ENCODE assay signal across 15 cellular contexts in the genomic region with DNA sequence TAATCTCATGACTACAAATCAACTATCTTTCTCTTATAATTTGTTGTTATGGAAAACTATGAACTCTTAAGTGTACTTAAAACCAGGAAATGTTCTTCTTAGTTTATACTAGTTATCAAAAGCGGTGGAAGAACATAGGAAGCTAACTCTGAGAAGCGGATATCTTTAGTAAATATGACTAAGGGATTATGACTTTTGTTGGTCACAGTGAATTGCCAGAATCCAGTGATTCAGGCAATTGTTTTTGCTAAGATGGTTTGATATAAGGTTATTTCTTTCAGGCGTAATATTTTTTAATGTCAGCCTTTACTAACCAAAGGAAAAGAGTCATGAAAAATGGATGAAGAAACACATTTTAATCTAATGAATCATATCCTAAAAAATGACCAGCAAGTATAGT.
A peak's percentile ranks its signal among the peaks of the same experiment; 100 is the strongest.
DNase-seq lines count a peak whose midpoint lies in the region; ATAC-seq, FAIRE-seq and TF ChIP-seq lines count a peak whose summit lies in the region.
"Had no signal": no experiment of that assay in that cellular context is flagged by ENCODE, and none has a peak within 500 bp of the region (broad histone marks: within the 10 kb centered on the region; RNA-seq: fewer than 3 reads in every experiment).

No MANE protein-coding gene starts in this region.

- H3K27ac ChIP-seq in PC-3 (ENCODE audit: low read length) (peak overlapping the region; percentile 86), mesenchymal stem cell (ENCODE audit: low read length, poor library complexity, severe bottlenecking) (no peak overlapping the region), Karpas-422 (ENCODE audit: low read length) (no peak overlapping the region)
- H3K27ac ChIP-seq: adrenal gland, BLaER1, tibial nerve had no signal

- no peak overlapping the region for H2BK12ac ChIP-seq in mesenchymal stem cell (ENCODE audit: low read length in 2 of 2)

- H4K20me1 ChIP-seq in PC-3 (ENCODE audit: low read length) (no peaks in the 10 kb centered on the region), Karpas-422 (ENCODE audit: insufficient read depth, low read depth, low read length) (no peaks in the 10 kb centered on the region)
- H4K20me1 ChIP-seq: BLaER1 had no signal

- H4K91ac ChIP-seq in mesenchymal stem cell (ENCODE audit: low read length) = no peak overlapping the region

- no peak overlapping the region for H2BK5ac ChIP-seq in mesenchymal stem cell (ENCODE audit: low read depth, low read length, poor library complexity, severe bottlenecking)

- TF ChIP-seq CTCF in D721Med (IDR thresholded peaks at IDR 0.05; ENCODE audit: insufficient read depth, missing control alignments) (no peak), PC-3 (conservative IDR thresholded peaks at IDR 0.05; ENCODE audit: low read depth, low read length) (no peak)

- no peak overlapping the region for H3K14ac ChIP-seq in mesenchymal stem cell (ENCODE audit: low read length in 2 of 2)

- CTCF ChIA-PET in PC-3 (lab: Charles Lee) = no interaction called here

- no peak overlapping the region for H2BK120ac ChIP-seq in mesenchymal stem cell (ENCODE audit: low read depth, low read length)

- no peaks in the 10 kb centered on the region for H3K79me2 ChIP-seq in PC-3 (ENCODE audit: low read length)
- H3K79me2 ChIP-seq in Karpas-422 (ENCODE audit: low read length) = no peaks in the 10 kb centered on the region

- ATAC-seq in PC-3 (peak; percentile 77), HG03565 (IDR thresholded peaks at IDR 0.05; ENCODE audit: unreplicated experiment) (no peak)

- FAIRE-seq in D721Med (lab: Jason Lieb, UNC) = peak; percentile 35
- FAIRE-seq: GM12892 had no signal

- POLR2A ChIA-PET in PC-3 (lab: Charles Lee; ENCODE audit: unreplicated experiment) = interaction anchor here (0.6 kb wide), 1 partner anchor 24 kb away, joined by 3 read pairs; no protein-coding TSS in a partner anchor

- H3K4ac ChIP-seq in mesenchymal stem cell (ENCODE audit: low read depth in 1 of 2, low read length in 2 of 2) = no peak overlapping the region

- no peak for DNase-seq in D721Med (ENCODE audit: insufficient read length, low spot score)
- peak; percentile 87 for DNase-seq in PC-3
- DNase-seq in dedifferentiated amniotic fluid mesenchymal stem cell (ENCODE audit: extremely low spot score) = peak; percentile 42
- DNase-seq in mesenchymal stem cell = peak; percentile 41
- DNase-seq in Karpas-422 = no peak
- no peak for DNase-seq in NCI-H69 (lab: John Stamatoyannopoulos, UW)
- no peak for DNase-seq in cortex of kidney (lab: John Stamatoyannopoulos, UW)
- DNase-seq: activated T-cell treated with anti-CD3 and anti-CD28 coated beads for 4 hours; adrenal gland; DMS79 treated with DMSO at 0.1 percent for 48 hours; stimulated activated CD8-positive, alpha-beta memory T cell treated with anti-CD3 and anti-CD28 coated beads, Interleukin-4, amount 100 ng/mL, for 48 hours had no signal

- H3K4me2 ChIP-seq in PC-3 (ENCODE audit: low read length) (peak overlapping the region; percentile 67), mesenchymal stem cell (ENCODE audit: low read length, poor library complexity, severe bottlenecking) (no peak overlapping the region), Karpas-422 (ENCODE audit: low read depth, low read length, poor library complexity, severe bottlenecking) (no peak overlapping the region)
- H3K4me2 ChIP-seq: BLaER1 had no signal

- H3K9me3 ChIP-seq in PC-3 (ENCODE audit: low read length) (no peaks in the 10 kb centered on the region), mesenchymal stem cell (ENCODE audit: control insufficient read depth, low read length) (no peaks in the 10 kb centered on the region), Karpas-422 (ENCODE audit: low read length) (peaks cover 62% of the 10 kb centered on the region)
- H3K9me3 ChIP-seq: adrenal gland, BLaER1, tibial nerve had no signal

- no peak overlapping the region for H2AK5ac ChIP-seq in mesenchymal stem cell (ENCODE audit: low read length, severe bottlenecking)

- H2AFZ ChIP-seq in PC-3 (ENCODE audit: low read length) (no peak overlapping the region), mesenchymal stem cell (ENCODE audit: low read depth, low read length) (no peak overlapping the region), Karpas-422 (ENCODE audit: low read length) (no peak overlapping the region)

- H3K9ac ChIP-seq in PC-3 (ENCODE audit: low read length) (peak overlapping the region; percentile 34; the same call in 1 of the 2 replicates), mesenchymal stem cell (ENCODE audit: low read length) (peak overlapping the region; percentile 28), Karpas-422 (ENCODE audit: low read length) (no peak overlapping the region)
- H3K9ac ChIP-seq: BLaER1 had no signal

- H3F3A ChIP-seq in PC-3 (ENCODE audit: low read length, unreplicated experiment) = peaks cover 8% of the 10 kb centered on the region

- H3K4me1 ChIP-seq in PC-3 (ENCODE audit: insufficient read depth, low read length) = peaks cover 48% of the 10 kb centered on the region
- no peaks in the 10 kb centered on the region for H3K4me1 ChIP-seq in mesenchymal stem cell (ENCODE audit: control insufficient read depth, insufficient read depth, low read depth, low read length)
- H3K4me1 ChIP-seq in Karpas-422 (ENCODE audit: low read length) = no peaks in the 10 kb centered on the region
- H3K4me1 ChIP-seq: adrenal gland, BLaER1 had no signal

- no peak overlapping the region for H3K18ac ChIP-seq in mesenchymal stem cell (ENCODE audit: low read depth in 1 of 2, low read length in 2 of 2)

- no peak overlapping the region for H2BK15ac ChIP-seq in mesenchymal stem cell (ENCODE audit: low read depth, poor library complexity, severe bottlenecking)

- WGBS in mesenchymal stem cell = 62% methylated on average over 2 of the region's 3 CpGs

- no peak overlapping the region for H4K8ac ChIP-seq in mesenchymal stem cell (ENCODE audit: low read length)

- H3K27me3 ChIP-seq in PC-3 (ENCODE audit: low read length) (no peaks in the 10 kb centered on the region), mesenchymal stem cell (ENCODE audit: control insufficient read depth in 1 of 2, insufficient read depth in 1 of 2, low read length in 2 of 2) (no peaks in the 10 kb centered on the region), Karpas-422 (ENCODE audit: low read length) (no peaks in the 10 kb centered on the region)
- H3K27me3 ChIP-seq: adrenal gland, BLaER1, tibial nerve had no signal

- no peak overlapping the region for H3K23ac ChIP-seq in mesenchymal stem cell (ENCODE audit: low read length in 2 of 2)

- intact Hi-C loops in PC-3 (cut with micrococcal nuclease) = loop anchor here (1.0 to 5.0 kb wide), 3 partner anchors 23 to 222 kb away; no protein-coding TSS in a partner anchor

- H3K9me2 ChIP-seq in PC-3 (replicated peaks; ENCODE audit: low read length) = no peaks in the 10 kb centered on the region
- H3K9me2 ChIP-seq in Karpas-422 (replicated peaks; ENCODE audit: insufficient read depth, low read length) = no peaks in the 10 kb centered on the region

- no TSS peak for BruUV-seq in PC-3 (replicated peaks; lab: Mats Ljungman, UMichigan)

- no peaks in the 10 kb centered on the region for H3K79me1 ChIP-seq in mesenchymal stem cell (replicated peaks; ENCODE audit: low read length, poor library complexity, severe bottlenecking)

- H3K4me3 ChIP-seq in PC-3 (ENCODE audit: low read length) (no peak overlapping the region; the same call in 1 of the 2 replicates), mesenchymal stem cell (ENCODE audit: insufficient read depth in 1 of 2, low read depth in 1 of 2, low read length in 2 of 2) (no peak overlapping the region), Karpas-422 (ENCODE audit: low read length) (no peak overlapping the region)
- H3K4me3 ChIP-seq: adrenal gland, BLaER1, tibial nerve had no signal

- H3K36me3 ChIP-seq in PC-3 (ENCODE audit: low read depth, low read length) (no peaks in the 10 kb centered on the region), mesenchymal stem cell (ENCODE audit: control insufficient read depth in 1 of 2, insufficient read depth in 2 of 2, low read depth in 1 of 2, low read length in 2 of 2) (no peaks in the 10 kb centered on the region), Karpas-422 (ENCODE audit: insufficient read depth, low read length) (no peaks in the 10 kb centered on the region)
- H3K36me3 ChIP-seq: adrenal gland, BLaER1, tibial nerve had no signal

Comparison
In these comparisons a context has a peak if more than half of its experiments do, and no peak if none do; other contexts are left out.
1. DNase-seq: peak in PC-3 (single experiment), dedifferentiated amniotic fluid mesenchymal stem cell (single experiment) and mesenchymal stem cell (single experiment); none in D721Med (single experiment), Karpas-422 (single experiment), NCI-H69 (single experiment) and cortex of kidney (single experiment).